In the genomic region with DNA sequence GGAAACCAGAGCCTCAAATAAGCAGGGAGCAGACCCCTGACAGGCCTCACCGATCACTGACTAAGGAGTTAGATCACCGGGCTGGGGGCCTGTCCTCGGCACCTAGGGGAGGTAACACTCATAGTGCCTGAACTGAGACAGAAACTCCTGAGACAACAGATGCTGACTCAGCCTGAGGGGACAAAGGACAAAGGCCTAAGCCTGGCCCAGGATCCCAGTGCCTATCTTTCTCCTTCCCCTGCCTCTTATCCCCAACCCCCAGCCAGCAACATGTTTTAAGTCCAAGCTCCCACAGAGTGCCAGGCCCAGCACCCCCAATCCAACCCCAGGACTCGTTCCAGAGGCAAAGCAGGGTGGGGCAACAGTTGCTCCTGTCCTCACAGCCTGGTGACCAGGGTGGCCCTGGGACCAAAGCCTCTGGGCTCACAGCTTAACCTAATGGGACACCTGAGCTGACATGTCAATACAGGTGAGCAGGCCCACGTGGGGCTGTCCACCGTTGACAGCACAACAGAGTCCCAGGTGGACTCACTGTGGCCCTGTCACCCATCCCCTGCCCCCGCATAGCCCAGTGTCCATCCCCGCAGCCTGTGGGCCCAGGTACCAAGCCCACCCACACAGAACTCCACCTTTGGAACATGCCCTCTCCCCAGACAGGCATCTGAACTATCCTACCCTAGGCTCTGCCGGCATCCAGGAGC, we compare ENCODE assay signal across 17 cellular contexts. TPM values are rescaled to one million over a fixed set of nuclear protein-coding genes. Genes with fewer than 3 reads are reported as not detected.
DNase-seq lines count a peak whose midpoint lies in the region; ATAC-seq, FAIRE-seq and TF ChIP-seq lines count a peak whose summit lies in the region.
"Had no signal": no experiment of that assay in that cellular context is flagged by ENCODE, and none has a peak within 500 bp of the region (broad histone marks: within the 10 kb centered on the region; RNA-seq: fewer than 3 reads in every experiment).

No MANE protein-coding gene starts in this region.

- FAIRE-seq in RCC 7860 (lab: Jason Lieb, UNC), result no peak
- FAIRE-seq: HTR-8/SVneo, keratinocyte had no signal

- POLR2A ChIA-PET in OCI-LY7 (lab: Charles Lee), result no interaction called here

- H2AFZ ChIP-seq in OCI-LY7 (ENCODE audit: low read length), result no peak overlapping the region

- DNase-seq in RCC 7860 (ENCODE audit: low spot score) (peak; percentile 69), heart right ventricle (no peak), ovary (peak in 1 of 5 donors; percentile 29), transverse colon (no peak), upper lobe of right lung (no peak), OCI-LY7 (ENCODE audit: low spot score) (no peak)
- no peak for DNase-seq in stimulated activated CD4-positive, alpha-beta T cell treated with anti-CD3 and anti-CD28 coated beads, Interleukin-2, amount 100 ng/mL, for 24 hours
- DNase-seq: activated CD4-positive, alpha-beta T cell treated with anti-CD3 and anti-CD28 coated beads, Interleukin-2, amount 50 U/mL, for 1 hour; amniotic stem cell; effector memory CD8-positive, alpha-beta T cell; NCI-H2171 treated with DMSO at 0.1 percent for 48 hours; stimulated activated CD8-positive, alpha-beta memory T cell treated with anti-CD3 and anti-CD28 coated beads, Interleukin-4, amount 100 ng/mL, for 48 hours; T-helper 1 cell had no signal

- in situ Hi-C loops in transverse colon (cut with MboI; ENCODE audit: low pct_ligation_motif_present in 1 of 4, low pct_unique_long_range_greater_than_20kb in 1 of 4, low sequenced_read_pairs in 3 of 4), result no loop called here

- no peak for TF ChIP-seq CTCF in heart right ventricle (IDR thresholded peaks at IDR 0.05)
- TF ChIP-seq CTCF in ovary (IDR thresholded peaks at IDR 0.05), result no peak
- no peak for TF ChIP-seq CTCF in transverse colon (IDR thresholded peaks at IDR 0.05)
- no peak for TF ChIP-seq CTCF in upper lobe of right lung (IDR thresholded peaks at IDR 0.05)
- TF ChIP-seq CTCF in OCI-LY7 (conservative IDR thresholded peaks at IDR 0.05; ENCODE audit: low read length), result no peak

- H3K9me2 ChIP-seq in OCI-LY7 (ENCODE audit: insufficient read depth, low read length), result no peaks in the 10 kb centered on the region

- no peaks in the 10 kb centered on the region for H3K9me3 ChIP-seq in heart right ventricle
- no peaks in the 10 kb centered on the region for H3K9me3 ChIP-seq in ovary
- no peaks in the 10 kb centered on the region for H3K9me3 ChIP-seq in transverse colon
- H3K9me3 ChIP-seq in upper lobe of right lung, result no peaks in the 10 kb centered on the region
- H3K9me3 ChIP-seq in OCI-LY7 (ENCODE audit: low read length), result no peaks in the 10 kb centered on the region

- CTCF ChIA-PET in OCI-LY7 (lab: Charles Lee; ENCODE audit: unreplicated experiment), result no interaction called here

- H3K27ac ChIP-seq in heart right ventricle (peak overlapping the region; percentile 32 to 92 (median 86)), ovary (peak overlapping the region; percentile 86 to 91), transverse colon (peak overlapping the region; percentile 77 to 89 (median 82)), upper lobe of right lung (no peak overlapping the region), OCI-LY7 (ENCODE audit: low read depth, low read length, poor library complexity, severe bottlenecking) (no peak overlapping the region)
- H3K27ac ChIP-seq: C4-2B had no signal

- no peak for TF ChIP-seq EP300 in ovary (IDR thresholded peaks at IDR 0.05)
- no peak for TF ChIP-seq EP300 in transverse colon (IDR thresholded peaks at IDR 0.05; ENCODE audit: low read depth)

- intact Hi-C loops in heart right ventricle (cut with DNase I) (loop anchor here in 4 of 10 donors (5.0 kb wide), 2 partner anchors 36 to 79 kb away; partner anchors contain the start of gene ADCY5 (in 4 of the 4)), ovary (cut with DNase I) (no loop called here), transverse colon (cut with DNase I; ENCODE audit: low total_unique reads) (no loop called here), upper lobe of right lung (cut with DNase I) (no loop called here), OCI-LY7 (cut with micrococcal nuclease; ENCODE audit: unreplicated experiment) (no loop called here)

- WGBS in heart right ventricle, 2 donors, result 55 to 73% methylated on average over 9 of the region's 9 CpGs
- WGBS in ovary, 3 donors, result 73 to 81% (median 78%) methylated on average over 9 of the region's 9 CpGs
- WGBS in transverse colon (ENCODE audit: low coverage in 1 of 2), 2 donors, result 63% methylated on average over 9 of the region's 9 CpGs; no CpG with 5 or more reads in 1 of the 2 donors

- H3K4me3 ChIP-seq in heart right ventricle (no peak overlapping the region), ovary (no peak overlapping the region), transverse colon (no peak overlapping the region), upper lobe of right lung (no peak overlapping the region), OCI-LY7 (ENCODE audit: low read depth, low read length, poor library complexity, severe bottlenecking) (no peak overlapping the region)

- ATAC-seq in heart right ventricle (no peak), upper lobe of right lung (no peak)
- ATAC-seq: effector memory CD8-positive, alpha-beta T cell had no signal

- H3K36me3 ChIP-seq in heart right ventricle (no peaks in the 10 kb centered on the region), ovary (no peaks in the 10 kb centered on the region), transverse colon (no peaks in the 10 kb centered on the region), upper lobe of right lung (no peaks in the 10 kb centered on the region), OCI-LY7 (ENCODE audit: insufficient read depth, low read length) (no peaks in the 10 kb centered on the region)

- H3K79me2 ChIP-seq in OCI-LY7 (ENCODE audit: insufficient read depth, low read depth, low read length), result no peaks in the 10 kb centered on the region

- H3K4me1 ChIP-seq in heart right ventricle (peaks cover 36 to 99% (median 71%) of the 10 kb centered on the region in 9 donors), ovary (ENCODE audit: insufficient read depth) (peaks cover 48% of the 10 kb centered on the region), transverse colon (peaks cover 26 to 72% (median 52%) of the 10 kb centered on the region in 4 donors), upper lobe of right lung (no peaks in the 10 kb centered on the region), OCI-LY7 (ENCODE audit: insufficient read depth, low read length, poor library complexity, severe bottlenecking) (no peaks in the 10 kb centered on the region)

- BruUV-seq in OCI-LY7 (replicated peaks; lab: Mats Ljungman, UMichigan), result no TSS peak

- no peak overlapping the region for H3K4me2 ChIP-seq in OCI-LY7 (ENCODE audit: low read length)

- H4K20me1 ChIP-seq in OCI-LY7 (ENCODE audit: insufficient read depth, low read length), result no peaks in the 10 kb centered on the region

- TF ChIP-seq POLR2A in ovary (IDR thresholded peaks at IDR 0.05) (no peak), transverse colon (IDR thresholded peaks at IDR 0.05) (no peak)

- H3K27me3 ChIP-seq in heart right ventricle (no peaks in the 10 kb centered on the region), ovary (no peaks in the 10 kb centered on the region), transverse colon (no peaks in the 10 kb centered on the region), upper lobe of right lung (no peaks in the 10 kb centered on the region)

RNA-seq across cellular contexts. Expression of gene ADCY5, which starts 37.4 kb away (rescaled TPM):
- total RNA-seq in heart right ventricle (100 to 1,000 TPM; 117 to 245 (median 206) TPM), ovary (10 to 100 TPM in 6 of 7 donors, 1 to 10 TPM in 1; 5.3 to 36.2 (median 25.6) TPM), transverse colon (10 to 100 TPM; 13.9 to 42.0 (median 28.6) TPM), upper lobe of right lung (4.0 TPM), OCI-LY7 (2022) (0.63 TPM in 1 of 2 replicates, not detected in the other)
- polyA plus RNA-seq in heart right ventricle (10 to 100 TPM; 37.2 to 85.2 TPM), ovary (10 to 100 TPM; 15.4 to 17.1 TPM)
- 0.03 TPM in 1 of 2 replicates, not detected in the other for total RNA-seq in OCI-LY7 (2014; rRNA removed; shearing (Covaris generic))
- total RNA-seq: activated T-helper 1 cell treated with anti-CD3 and anti-CD28 coated beads, Interleukin-12 subunit alpha, Interleukin-12 subunit beta, Interleukin-2, Interleukin-4 antibody, amounts not matched to agents 30 ng/mL and 10 ng/mL and 1 ng/mL, durations not matched to agents 14 hours and 24 hours and 36 hours had no signal
- polyA plus RNA-seq: keratinocyte had no signal

Comparison
In these comparisons a context has a peak if more than half of its experiments do, and no peak if none do; other contexts are left out.
1. H3K27ac ChIP-seq: peak in heart right ventricle (10 of 10), ovary (2 of 2) and transverse colon (4 of 4); none in upper lobe of right lung (single experiment) and OCI-LY7 (single experiment).